Comparison of ENCODE assay signal across 12 cellular contexts in the genomic region with DNA sequence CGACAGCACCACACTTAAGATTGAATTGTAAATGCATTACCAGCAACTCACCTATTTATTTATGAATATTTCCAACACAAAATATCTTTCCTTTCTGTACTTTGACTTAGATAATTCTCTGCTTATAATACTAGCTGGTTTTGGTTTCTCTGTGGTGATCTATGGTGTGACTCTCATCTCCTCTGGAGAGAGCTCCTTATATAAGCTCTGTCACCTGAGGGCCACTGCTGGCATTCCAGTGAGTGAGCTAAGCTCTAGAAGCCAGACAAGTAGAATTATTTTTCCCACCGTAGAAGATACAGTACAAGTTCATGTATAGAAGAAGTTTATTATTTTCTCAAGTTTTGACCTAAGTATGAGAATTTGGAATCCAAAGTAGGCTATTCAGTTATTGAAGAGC.
DNase-seq lines count a peak whose midpoint lies in the region; ATAC-seq and TF ChIP-seq lines count a peak whose summit lies in the region.
"Had no signal": no experiment of that assay in that cellular context is flagged by ENCODE, and none has a peak within 500 bp of the region (broad histone marks: within the 10 kb centered on the region; RNA-seq: fewer than 3 reads in every experiment).

No MANE protein-coding gene starts in this region.

- intact Hi-C loops in stomach (cut with DNase I; ENCODE audit: low total_unique reads): no loop called here

- H3K36me3 ChIP-seq in stomach: no peaks in the 10 kb centered on the region
- H3K36me3 ChIP-seq: tibial artery had no signal

- WGBS in stomach, 5 donors: 75 to 88% (median 80%) methylated on average over 2 of the region's 2 CpGs

- H3K9me3 ChIP-seq in stomach: no peaks in the 10 kb centered on the region
- H3K9me3 ChIP-seq: tibial artery had no signal

- H3K4me1 ChIP-seq in stomach: peaks cover 22 to 52% (median 39%) of the 10 kb centered on the region in 4 donors

- peak overlapping the region; percentile 95 for H3K27ac Mint-ChIP-seq in activated CD8-positive, alpha-beta memory T cell treated with anti-CD3 and anti-CD28 coated beads, Interleukin-2, amount 10 ng/mL, durations not matched to agents 7 days and 5 days
- H3K27ac Mint-ChIP-seq in activated naive CD8-positive, alpha-beta T cell: peak overlapping the region; percentile 97
- peak overlapping the region; percentile 89 for H3K27ac Mint-ChIP-seq in stimulated activated memory B cell treated with anti-CD40 and anti-IgM and Interleukin-4, amounts not matched to agents 10 μg/mL and 1 μg/mL and 100 μg/mL, for 72 hours

- no peak overlapping the region for H3K4me3 ChIP-seq in stomach
- H3K4me3 ChIP-seq: tibial artery had no signal

- no peaks in the 10 kb centered on the region for H3K27me3 ChIP-seq in stomach
- H3K27me3 ChIP-seq: tibial artery had no signal

- peaks cover 36% of the 10 kb centered on the region for H3K36me3 Mint-ChIP-seq in activated CD8-positive, alpha-beta memory T cell treated with anti-CD3 and anti-CD28 coated beads, Interleukin-2, amount 10 ng/mL, durations not matched to agents 7 days and 5 days
- H3K36me3 Mint-ChIP-seq in activated naive CD8-positive, alpha-beta T cell: peaks cover 20% of the 10 kb centered on the region
- peaks cover 21% of the 10 kb centered on the region for H3K36me3 Mint-ChIP-seq in stimulated activated memory B cell treated with anti-CD40 and anti-IgM and Interleukin-4, amounts not matched to agents 10 μg/mL and 1 μg/mL and 100 μg/mL, for 72 hours

- peak overlapping the region in 1 of 5 donors; percentile 61 for H3K27ac ChIP-seq in stomach
- H3K27ac ChIP-seq: tibial artery had no signal

- peak overlapping the region; percentile 21 for H3K4me3 Mint-ChIP-seq in activated CD8-positive, alpha-beta memory T cell treated with anti-CD3 and anti-CD28 coated beads, Interleukin-2, amount 10 ng/mL, durations not matched to agents 7 days and 5 days
- peak overlapping the region; percentile 34 for H3K4me3 Mint-ChIP-seq in activated naive CD8-positive, alpha-beta T cell
- H3K4me3 Mint-ChIP-seq in stimulated activated memory B cell treated with anti-CD40 and anti-IgM and Interleukin-4, amounts not matched to agents 10 μg/mL and 1 μg/mL and 100 μg/mL, for 72 hours: peak overlapping the region; percentile 56

- no peaks in the 10 kb centered on the region for H3K9me3 Mint-ChIP-seq in activated CD8-positive, alpha-beta memory T cell treated with anti-CD3 and anti-CD28 coated beads, Interleukin-2, amount 10 ng/mL, durations not matched to agents 7 days and 5 days (ENCODE audit: low read depth)
- peaks cover 4% of the 10 kb centered on the region for H3K9me3 Mint-ChIP-seq in activated naive CD8-positive, alpha-beta T cell (ENCODE audit: low read depth)
- no peaks in the 10 kb centered on the region for H3K9me3 Mint-ChIP-seq in stimulated activated memory B cell treated with anti-CD40 and anti-IgM and Interleukin-4, amounts not matched to agents 10 μg/mL and 1 μg/mL and 100 μg/mL, for 72 hours

- ATAC-seq in activated CD8-positive, alpha-beta memory T cell treated with anti-CD3 and anti-CD28 coated beads, Interleukin-2, amount 10 ng/mL, durations not matched to agents 7 days and 5 days: peak; percentile 34
- peak; percentile 32 for ATAC-seq in HG03066 (IDR thresholded peaks at IDR 0.05; ENCODE audit: low read depth, unreplicated experiment)
- peak; percentile 44 for ATAC-seq in stimulated activated memory B cell treated with anti-CD40 and anti-IgM and Interleukin-4, amounts not matched to agents 10 μg/mL and 1 μg/mL and 100 μg/mL, for 72 hours

- no peak for DNase-seq in activated CD8-positive, alpha-beta memory T cell treated with anti-CD3 and anti-CD28 coated beads, Interleukin-2, amount 10 ng/mL, durations not matched to agents 7 days and 5 days
- no peak for DNase-seq in activated CD8-positive, alpha-beta memory T cell treated with anti-CD3 and anti-CD28 coated beads, Interleukin-2, amount 50 U/mL, for 48 hours
- no peak for DNase-seq in NCI-H526 treated with DMSO at 0.1 percent for 48 hours (lab: John Stamatoyannopoulos, UW)
- DNase-seq in stomach: no peak
- DNase-seq in stimulated activated naive CD4-positive, alpha-beta T cell treated with Interleukin-2 at 50 U/mL for 16 hours (lab: John Stamatoyannopoulos, UW): no peak
- DNase-seq: ACHN, GF-D8, NCI-H1092 treated with DMSO at 0.1 percent for 48 hours, tibial artery had no signal

- no peaks in the 10 kb centered on the region for H3K27me3 Mint-ChIP-seq in activated CD8-positive, alpha-beta memory T cell treated with anti-CD3 and anti-CD28 coated beads, Interleukin-2, amount 10 ng/mL, durations not matched to agents 7 days and 5 days
- no peaks in the 10 kb centered on the region for H3K27me3 Mint-ChIP-seq in activated naive CD8-positive, alpha-beta T cell
- H3K27me3 Mint-ChIP-seq in stimulated activated memory B cell treated with anti-CD40 and anti-IgM and Interleukin-4, amounts not matched to agents 10 μg/mL and 1 μg/mL and 100 μg/mL, for 72 hours: no peaks in the 10 kb centered on the region

- CTCF ChIA-PET in activated CD8-positive, alpha-beta memory T cell treated with anti-CD3 and anti-CD28 coated beads, Interleukin-2, amount 10 ng/mL, durations not matched to agents 7 days and 5 days (lab: Charles Lee): interaction anchor here (1.0 to 2.2 kb wide), 5 partner anchors 17 to 103 kb away, joined by 3 to 6 read pairs (median 5); no protein-coding TSS in a partner anchor

- TF ChIP-seq EP300 in stomach (IDR thresholded peaks at IDR 0.05): no peak

- no peak for TF ChIP-seq POLR2A in stomach (IDR thresholded peaks at IDR 0.05)

- peaks cover 88% of the 10 kb centered on the region for H3K4me1 Mint-ChIP-seq in activated CD8-positive, alpha-beta memory T cell treated with anti-CD3 and anti-CD28 coated beads, Interleukin-2, amount 10 ng/mL, durations not matched to agents 7 days and 5 days
- H3K4me1 Mint-ChIP-seq in activated naive CD8-positive, alpha-beta T cell (ENCODE audit: low read depth): peaks cover 92% of the 10 kb centered on the region
- peaks cover 86% of the 10 kb centered on the region for H3K4me1 Mint-ChIP-seq in stimulated activated memory B cell treated with anti-CD40 and anti-IgM and Interleukin-4, amounts not matched to agents 10 μg/mL and 1 μg/mL and 100 μg/mL, for 72 hours

- TF ChIP-seq CTCF in stomach (IDR thresholded peaks at IDR 0.05): no peak
